ENCODE assay signal across 8 cellular contexts in the genomic region with DNA sequence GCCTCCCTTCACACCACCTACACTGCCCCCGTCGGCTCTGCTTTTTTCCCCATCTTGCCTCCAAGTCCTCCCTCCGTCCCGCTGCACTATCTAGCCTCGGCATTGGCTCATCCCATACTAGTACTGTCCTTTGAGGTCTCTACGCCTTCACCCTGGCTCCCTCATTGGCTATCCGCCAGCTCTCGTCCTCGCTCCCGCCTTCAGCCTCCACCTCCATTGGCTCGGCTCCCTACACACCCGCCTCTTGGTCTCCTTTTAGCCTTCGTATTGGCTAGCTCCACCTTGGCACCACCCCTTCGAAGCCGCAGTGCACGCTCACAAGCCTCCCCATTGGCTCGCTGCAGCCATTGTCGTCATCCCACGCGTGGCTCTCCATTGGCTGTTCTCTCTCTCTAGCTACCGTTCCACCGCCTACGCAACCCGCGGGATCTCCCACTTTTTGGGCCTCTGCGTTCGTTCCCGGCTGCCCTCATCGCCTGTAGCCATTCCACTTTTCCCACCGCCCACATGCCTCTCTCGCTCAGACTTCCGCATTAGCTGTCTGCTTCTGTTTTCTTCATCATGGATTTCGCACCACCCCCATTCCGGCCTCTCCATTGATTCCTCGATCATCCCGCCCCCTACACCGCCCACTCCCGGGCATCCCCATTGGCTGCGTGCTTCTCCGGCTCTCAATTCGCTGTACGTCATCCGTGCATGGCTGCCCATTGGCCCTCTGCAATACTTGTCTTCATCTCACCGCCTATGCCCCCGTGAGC.
DNase-seq lines count a peak whose midpoint lies in the region; ATAC-seq and TF ChIP-seq lines count a peak whose summit lies in the region.

No MANE protein-coding gene starts in this region.

- DNase-seq in NCI-H69 (lab: John Stamatoyannopoulos, UW) (peak; percentile 98), cortex of kidney (lab: John Stamatoyannopoulos, UW) (peak; percentile 5), left kidney (ENCODE audit: low read depth, low spot score) (peak; percentile 98)
- DNase-seq in activated CD4-positive, alpha-beta T cell treated with anti-CD3 and anti-CD28 coated beads, Interleukin-2, amount 50 U/mL, for 1 hour, result peak; percentile 90
- DNase-seq in stimulated activated CD4-positive, alpha-beta T cell treated with anti-CD3 and anti-CD28 coated beads, Interleukin-1b, Interleukin-23, amount 100 ng/mL, for 48 hours, result peak; percentile 96

- no peak for TF ChIP-seq CTCF in C4-2B (conservative IDR thresholded peaks at IDR 0.05)

- ATAC-seq in GM19372 (IDR thresholded peaks at IDR 0.05; ENCODE audit: low read depth, unreplicated experiment), result peak; percentile 85
- ATAC-seq in HG03521 (IDR thresholded peaks at IDR 0.05; ENCODE audit: unreplicated experiment), result peak; percentile 84

- peak overlapping the region; percentile 98 for H3K27ac ChIP-seq in C4-2B

Comparison
In these comparisons a context has a peak if more than half of its experiments do, and no peak if none do; other contexts are left out.
1. Peak in every context shown above with its lines: DNase-seq, ATAC-seq and H3K27ac ChIP-seq.
2. DNase-seq: peak in every context shown above with its lines; median percentile 98 in NCI-H69; 98 in left kidney; 96 in stimulated activated CD4-positive, alpha-beta T cell treated with anti-CD3 and anti-CD28 coated beads, Interleukin-1b, Interleukin-23, amount 100 ng/mL, for 48 hours; 90 in activated CD4-positive, alpha-beta T cell treated with anti-CD3 and anti-CD28 coated beads, Interleukin-2, amount 50 U/mL, for 1 hour; 5 in cortex of kidney.